In the genomic region with DNA sequence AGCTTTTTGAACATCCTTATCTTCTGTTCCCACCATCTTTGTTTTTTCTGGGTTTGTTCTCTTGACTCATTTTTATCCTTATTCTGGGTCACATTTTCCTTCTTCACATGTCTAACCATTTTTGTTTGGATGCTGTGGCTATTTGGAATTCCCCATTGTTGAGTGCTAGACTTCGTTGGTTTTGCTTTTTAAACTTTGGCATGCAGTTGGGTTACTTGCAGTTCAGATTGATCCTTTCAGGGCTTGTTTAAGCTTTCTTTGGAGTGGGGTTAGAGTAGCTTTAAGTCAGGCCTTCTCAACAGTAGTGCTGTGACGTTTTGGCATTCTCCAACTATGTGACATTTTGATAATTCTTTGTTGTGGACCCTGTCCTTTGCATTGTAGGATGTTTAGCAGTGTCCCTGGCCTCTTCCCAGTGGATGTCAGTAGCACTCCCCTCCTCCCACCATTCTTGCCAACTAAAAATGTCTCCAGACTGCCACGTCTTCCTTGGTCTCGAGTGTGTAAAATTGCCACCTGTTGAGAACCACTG, we compare ENCODE assay signal across 1 cellular context.
TF ChIP-seq lines count a peak whose summit lies in the region.

No MANE protein-coding gene starts in this region.

TF ChIP-seq in HepG2, 621 proteins besides CTCF, POLR2A, EP300 and RAD21:
- TF ChIP-seq, protein P1, sequence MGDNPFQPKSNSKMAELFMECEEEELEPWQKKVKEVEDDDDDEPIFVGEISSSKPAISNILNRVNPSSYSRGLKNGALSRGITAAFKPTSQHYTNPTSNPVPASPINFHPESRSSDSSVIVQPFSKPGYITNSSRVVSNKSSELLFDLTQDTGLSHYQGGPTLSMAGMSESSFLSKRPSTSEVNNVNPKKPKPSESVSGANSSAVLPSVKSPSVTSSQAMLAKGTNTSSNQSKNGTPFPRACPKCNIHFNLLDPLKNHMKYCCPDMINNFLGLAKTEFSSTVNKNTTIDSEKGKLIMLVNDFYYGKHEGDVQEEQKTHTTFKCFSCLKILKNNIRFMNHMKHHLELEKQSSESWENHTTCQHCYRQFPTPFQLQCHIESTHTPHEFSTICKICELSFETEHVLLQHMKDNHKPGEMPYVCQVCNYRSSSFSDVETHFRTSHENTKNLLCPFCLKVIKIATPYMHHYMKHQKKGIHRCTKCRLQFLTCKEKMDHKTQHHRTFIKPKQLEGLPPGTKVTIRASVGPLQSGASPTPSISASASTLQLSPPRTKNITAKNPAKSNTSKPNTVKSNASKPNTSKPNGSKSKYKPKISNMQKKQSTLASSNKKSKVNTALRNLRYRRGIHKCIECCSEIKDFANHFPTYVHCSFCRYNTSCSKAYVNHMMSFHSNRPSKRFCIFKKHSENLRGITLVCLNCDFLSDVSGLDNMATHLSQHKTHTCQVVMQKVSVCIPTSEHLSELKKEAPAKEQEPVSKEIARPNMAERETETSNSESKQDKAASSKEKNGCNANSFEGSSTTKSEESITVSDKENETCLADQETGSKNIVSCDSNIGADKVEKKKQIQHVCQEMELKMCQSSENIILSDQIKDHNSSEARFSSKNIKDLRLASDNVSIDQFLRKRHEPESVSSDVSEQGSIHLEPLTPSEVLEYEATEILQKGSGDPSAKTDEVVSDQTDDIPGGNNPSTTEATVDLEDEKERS (CRISPR knock-in tag; IDR thresholded peaks at IDR 0.05): 0 out of 2 replicates have a peak, but pooled peaks have one; percentile 1
- TF ChIP-seq ZNF143 (CRISPR knock-in tag; IDR thresholded peaks at IDR 0.05) (no peak), ZNF547 (CRISPR knock-in tag; IDR thresholded peaks at IDR 0.05) (no peak), ZSCAN30 (CRISPR knock-in tag; IDR thresholded peaks at IDR 0.05) (no peak), TOPORS (CRISPR knock-in tag; IDR thresholded peaks at IDR 0.05) (no peak), ZNF17 (CRISPR knock-in tag; IDR thresholded peaks at IDR 0.05) (no peak), KDM2A (CRISPR knock-in tag; IDR thresholded peaks at IDR 0.05; ENCODE audit: borderline replicate concordance, low read depth) (no peak), REXO4 (CRISPR knock-in tag; IDR thresholded peaks at IDR 0.05; ENCODE audit: borderline replicate concordance) (no peak), ZNF660 (CRISPR knock-in tag; IDR thresholded peaks at IDR 0.05; ENCODE audit: borderline replicate concordance, low read depth) (no peak), SOX6 (IDR thresholded peaks at IDR 0.05) (no peak), SOX6 (CRISPR knock-in tag; IDR thresholded peaks at IDR 0.05) (0 out of 2 replicates have a peak, but pooled peaks have one; percentile 35), JUNB (CRISPR knock-in tag; IDR thresholded peaks at IDR 0.05; ENCODE audit: borderline replicate concordance) (no peak), ZNF614 (CRISPR knock-in tag; IDR thresholded peaks at IDR 0.05; ENCODE audit: borderline replicate concordance) (no peak), ZNF337 (CRISPR knock-in tag; IDR thresholded peaks at IDR 0.05; ENCODE audit: borderline replicate concordance, low read depth) (0 out of 2 replicates have a peak, but pooled peaks have one; percentile 35), ZNF589 (CRISPR knock-in tag; conservative IDR thresholded peaks at IDR 0.05) (no peak), NCOA1 (CRISPR knock-in tag; IDR thresholded peaks at IDR 0.05) (peak; percentile 23; the same call in 1 of the 2 replicates), NR2F1 (CRISPR knock-in tag; IDR thresholded peaks at IDR 0.05) (no peak), ZBTB7B (CRISPR knock-in tag; IDR thresholded peaks at IDR 0.05) (no peak), POLR2AphosphoS2 (IDR thresholded peaks at IDR 0.05; ENCODE audit: low read depth, low read length) (no peak), ONECUT2 (CRISPR knock-in tag; IDR thresholded peaks at IDR 0.05) (no peak), ZNF451 (CRISPR knock-in tag; IDR thresholded peaks at IDR 0.05) (peak; percentile 28; the same call in 1 of the 2 replicates), CC2D1A (CRISPR knock-in tag; IDR thresholded peaks at IDR 0.05) (0 out of 2 replicates have a peak, but pooled peaks have one; percentile 44), PHF5A (CRISPR knock-in tag; IDR thresholded peaks at IDR 0.05; ENCODE audit: low read depth, unreplicated experiment) (no peak), CBX2 (IDR thresholded peaks at IDR 0.05; ENCODE audit: low read depth, low read length) (no peak), CBX2 (CRISPR knock-in tag; IDR thresholded peaks at IDR 0.05; ENCODE audit: low read depth) (0 out of 2 replicates have a peak, but pooled peaks have one; percentile 56), NFKBIZ (CRISPR knock-in tag; IDR thresholded peaks at IDR 0.05) (0 out of 2 replicates have a peak, but pooled peaks have one; percentile 2), ZBTB8A (CRISPR knock-in tag; IDR thresholded peaks at IDR 0.05; ENCODE audit: borderline replicate concordance, low read depth) (no peak), PHF20 (CRISPR knock-in tag; IDR thresholded peaks at IDR 0.05) (peak; percentile 21; the same call in 1 of the 2 replicates), ZNF7 (CRISPR knock-in tag; IDR thresholded peaks at IDR 0.05) (no peak), NBN (conservative IDR thresholded peaks at IDR 0.05) (no peak), NR2C2 (CRISPR knock-in tag; IDR thresholded peaks at IDR 0.05; ENCODE audit: borderline replicate concordance) (no peak)
- TF ChIP-seq, protein P2, sequence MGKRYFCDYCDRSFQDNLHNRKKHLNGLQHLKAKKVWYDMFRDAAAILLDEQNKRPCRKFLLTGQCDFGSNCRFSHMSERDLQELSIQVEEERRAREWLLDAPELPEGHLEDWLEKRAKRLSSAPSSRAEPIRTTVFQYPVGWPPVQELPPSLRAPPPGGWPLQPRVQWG (CRISPR knock-in tag; IDR thresholded peaks at IDR 0.05; ENCODE audit: borderline replicate concordance, low read depth): no peak
- TF ChIP-seq, protein P3, sequence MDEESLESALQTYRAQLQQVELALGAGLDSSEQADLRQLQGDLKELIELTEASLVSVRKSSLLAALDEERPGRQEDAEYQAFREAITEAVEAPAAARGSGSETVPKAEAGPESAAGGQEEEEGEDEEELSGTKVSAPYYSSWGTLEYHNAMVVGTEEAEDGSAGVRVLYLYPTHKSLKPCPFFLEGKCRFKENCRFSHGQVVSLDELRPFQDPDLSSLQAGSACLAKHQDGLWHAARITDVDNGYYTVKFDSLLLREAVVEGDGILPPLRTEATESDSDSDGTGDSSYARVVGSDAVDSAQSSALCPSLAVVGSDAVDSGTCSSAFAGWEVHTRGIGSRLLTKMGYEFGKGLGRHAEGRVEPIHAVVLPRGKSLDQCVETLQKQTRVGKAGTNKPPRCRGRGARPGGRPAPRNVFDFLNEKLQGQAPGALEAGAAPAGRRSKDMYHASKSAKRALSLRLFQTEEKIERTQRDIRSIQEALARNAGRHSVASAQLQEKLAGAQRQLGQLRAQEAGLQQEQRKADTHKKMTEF (CRISPR knock-in tag; IDR thresholded peaks at IDR 0.05): no peak
- TF ChIP-seq, protein P4, sequence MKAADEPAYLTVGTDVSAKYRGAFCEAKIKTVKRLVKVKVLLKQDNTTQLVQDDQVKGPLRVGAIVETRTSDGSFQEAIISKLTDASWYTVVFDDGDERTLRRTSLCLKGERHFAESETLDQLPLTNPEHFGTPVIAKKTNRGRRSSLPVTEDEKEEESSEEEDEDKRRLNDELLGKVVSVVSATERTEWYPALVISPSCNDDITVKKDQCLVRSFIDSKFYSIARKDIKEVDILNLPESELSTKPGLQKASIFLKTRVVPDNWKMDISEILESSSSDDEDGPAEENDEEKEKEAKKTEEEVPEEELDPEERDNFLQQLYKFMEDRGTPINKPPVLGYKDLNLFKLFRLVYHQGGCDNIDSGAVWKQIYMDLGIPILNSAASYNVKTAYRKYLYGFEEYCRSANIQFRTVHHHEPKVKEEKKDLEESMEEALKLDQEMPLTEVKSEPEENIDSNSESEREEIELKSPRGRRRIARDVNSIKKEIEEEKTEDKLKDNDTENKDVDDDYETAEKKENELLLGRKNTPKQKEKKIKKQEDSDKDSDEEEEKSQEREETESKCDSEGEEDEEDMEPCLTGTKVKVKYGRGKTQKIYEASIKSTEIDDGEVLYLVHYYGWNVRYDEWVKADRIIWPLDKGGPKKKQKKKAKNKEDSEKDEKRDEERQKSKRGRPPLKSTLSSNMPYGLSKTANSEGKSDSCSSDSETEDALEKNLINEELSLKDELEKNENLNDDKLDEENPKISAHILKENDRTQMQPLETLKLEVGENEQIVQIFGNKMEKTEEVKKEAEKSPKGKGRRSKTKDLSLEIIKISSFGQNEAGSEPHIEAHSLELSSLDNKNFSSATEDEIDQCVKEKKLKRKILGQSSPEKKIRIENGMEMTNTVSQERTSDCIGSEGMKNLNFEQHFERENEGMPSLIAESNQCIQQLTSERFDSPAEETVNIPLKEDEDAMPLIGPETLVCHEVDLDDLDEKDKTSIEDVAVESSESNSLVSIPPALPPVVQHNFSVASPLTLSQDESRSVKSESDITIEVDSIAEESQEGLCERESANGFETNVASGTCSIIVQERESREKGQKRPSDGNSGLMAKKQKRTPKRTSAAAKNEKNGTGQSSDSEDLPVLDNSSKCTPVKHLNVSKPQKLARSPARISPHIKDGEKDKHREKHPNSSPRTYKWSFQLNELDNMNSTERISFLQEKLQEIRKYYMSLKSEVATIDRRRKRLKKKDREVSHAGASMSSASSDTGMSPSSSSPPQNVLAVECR (CRISPR knock-in tag; IDR thresholded peaks at IDR 0.05; ENCODE audit: borderline replicate concordance): peak; percentile 56; the same call in 1 of the 2 replicates
- TF ChIP-seq, protein P5, sequence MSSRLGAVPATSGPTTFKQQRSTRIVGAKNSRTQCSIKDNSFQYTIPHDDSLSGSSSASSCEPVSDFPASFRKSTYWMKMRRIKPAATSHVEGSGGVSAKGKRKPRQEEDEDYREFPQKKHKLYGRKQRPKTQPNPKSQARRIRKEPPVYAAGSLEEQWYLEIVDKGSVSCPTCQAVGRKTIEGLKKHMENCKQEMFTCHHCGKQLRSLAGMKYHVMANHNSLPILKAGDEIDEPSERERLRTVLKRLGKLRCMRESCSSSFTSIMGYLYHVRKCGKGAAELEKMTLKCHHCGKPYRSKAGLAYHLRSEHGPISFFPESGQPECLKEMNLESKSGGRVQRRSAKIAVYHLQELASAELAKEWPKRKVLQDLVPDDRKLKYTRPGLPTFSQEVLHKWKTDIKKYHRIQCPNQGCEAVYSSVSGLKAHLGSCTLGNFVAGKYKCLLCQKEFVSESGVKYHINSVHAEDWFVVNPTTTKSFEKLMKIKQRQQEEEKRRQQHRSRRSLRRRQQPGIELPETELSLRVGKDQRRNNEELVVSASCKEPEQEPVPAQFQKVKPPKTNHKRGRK (CRISPR knock-in tag; IDR thresholded peaks at IDR 0.05): 0 out of 2 replicates have a peak, but pooled peaks have one; percentile 60
- TF ChIP-seq, protein P6, sequence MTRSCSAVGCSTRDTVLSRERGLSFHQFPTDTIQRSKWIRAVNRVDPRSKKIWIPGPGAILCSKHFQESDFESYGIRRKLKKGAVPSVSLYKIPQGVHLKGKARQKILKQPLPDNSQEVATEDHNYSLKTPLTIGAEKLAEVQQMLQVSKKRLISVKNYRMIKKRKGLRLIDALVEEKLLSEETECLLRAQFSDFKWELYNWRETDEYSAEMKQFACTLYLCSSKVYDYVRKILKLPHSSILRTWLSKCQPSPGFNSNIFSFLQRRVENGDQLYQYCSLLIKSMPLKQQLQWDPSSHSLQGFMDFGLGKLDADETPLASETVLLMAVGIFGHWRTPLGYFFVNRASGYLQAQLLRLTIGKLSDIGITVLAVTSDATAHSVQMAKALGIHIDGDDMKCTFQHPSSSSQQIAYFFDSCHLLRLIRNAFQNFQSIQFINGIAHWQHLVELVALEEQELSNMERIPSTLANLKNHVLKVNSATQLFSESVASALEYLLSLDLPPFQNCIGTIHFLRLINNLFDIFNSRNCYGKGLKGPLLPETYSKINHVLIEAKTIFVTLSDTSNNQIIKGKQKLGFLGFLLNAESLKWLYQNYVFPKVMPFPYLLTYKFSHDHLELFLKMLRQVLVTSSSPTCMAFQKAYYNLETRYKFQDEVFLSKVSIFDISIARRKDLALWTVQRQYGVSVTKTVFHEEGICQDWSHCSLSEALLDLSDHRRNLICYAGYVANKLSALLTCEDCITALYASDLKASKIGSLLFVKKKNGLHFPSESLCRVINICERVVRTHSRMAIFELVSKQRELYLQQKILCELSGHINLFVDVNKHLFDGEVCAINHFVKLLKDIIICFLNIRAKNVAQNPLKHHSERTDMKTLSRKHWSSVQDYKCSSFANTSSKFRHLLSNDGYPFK (CRISPR knock-in tag; IDR thresholded peaks at IDR 0.05; ENCODE audit: borderline replicate concordance): no peak
- TF ChIP-seq, protein P7, sequence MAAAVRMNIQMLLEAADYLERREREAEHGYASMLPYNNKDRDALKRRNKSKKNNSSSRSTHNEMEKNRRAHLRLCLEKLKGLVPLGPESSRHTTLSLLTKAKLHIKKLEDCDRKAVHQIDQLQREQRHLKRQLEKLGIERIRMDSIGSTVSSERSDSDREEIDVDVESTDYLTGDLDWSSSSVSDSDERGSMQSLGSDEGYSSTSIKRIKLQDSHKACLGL (CRISPR knock-in tag; IDR thresholded peaks at IDR 0.05): no peak
